ENCODE assay signal across 8 cellular contexts in the genomic region with DNA sequence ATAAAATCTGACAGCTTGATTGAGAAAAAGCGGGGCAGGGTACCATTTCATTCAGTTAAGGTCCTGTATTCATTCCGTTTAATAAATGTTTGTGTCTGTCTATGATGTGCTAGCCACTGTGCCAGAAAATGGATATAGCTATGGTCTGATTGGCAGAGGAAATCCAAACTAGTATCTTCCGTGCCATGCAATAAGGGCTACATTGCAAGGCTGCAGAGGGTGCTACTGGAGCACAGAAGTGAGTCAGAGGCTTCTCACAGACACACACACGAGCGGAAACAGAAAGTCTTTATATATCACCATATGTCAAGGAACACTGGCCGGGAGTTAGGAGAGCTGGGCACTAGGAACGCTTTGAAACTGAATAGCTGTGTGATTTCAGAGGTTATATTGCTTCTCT. TPM values are rescaled to one million over a fixed set of nuclear protein-coding genes. Genes with fewer than 3 reads are reported as not detected.
A peak's percentile ranks its signal among the peaks of the same experiment; 100 is the strongest.
DNase-seq lines count a peak whose midpoint lies in the region; ATAC-seq and TF ChIP-seq lines count a peak whose summit lies in the region.
"Not testable (repeated sequence)": the region's sequence is repeated elsewhere in the genome, so short reads cannot be mapped to it uniquely, and the experiment has no call there.

No MANE protein-coding gene starts in this region.

- intact Hi-C loops in Caco-2 (cut with micrococcal nuclease; ENCODE audit: unreplicated experiment): not testable (repeated sequence)

- H3K9me3 ChIP-seq in Caco-2; muscle layer of colon (ENCODE audit: low read length): not testable (repeated sequence)

- CTCF ChIA-PET in Caco-2 (lab: Charles Lee); RWPE1 (lab: Yijun Ruan, JAX): not testable (repeated sequence)

- POLR2A ChIA-PET in Caco-2 (lab: Charles Lee); RWPE1 (lab: Yijun Ruan, JAX; ENCODE audit: low non-redundant PET): not testable (repeated sequence)

- peak; percentile 58 for ATAC-seq in GM21529 (IDR thresholded peaks at IDR 0.05; ENCODE audit: unreplicated experiment)

- peak overlapping the region; percentile 71 for H3K4me3 ChIP-seq in Caco-2 (ENCODE audit: low read depth, low read length)
- peak overlapping the region; percentile 79 for H3K4me3 ChIP-seq in HL-60 (replicated peaks; ENCODE audit: insufficient read depth, low read length)
- H3K4me3 ChIP-seq in muscle layer of colon (ENCODE audit: low read depth in 1 of 2, low read length in 2 of 2): peak overlapping the region; percentile 57 to 87

- not testable (repeated sequence) for H3K9me3 Mint-ChIP-seq in Caco-2 (ENCODE audit: unreplicated experiment); activated naive CD4-positive, alpha-beta T cell treated with anti-CD3 and anti-CD28 coated beads, Interleukin-2, amount 50 U/mL, for 24 hours

- H3K36me3 Mint-ChIP-seq in Caco-2 (ENCODE audit: insufficient read depth, unreplicated experiment): peaks cover 11% of the 10 kb centered on the region
- H3K36me3 Mint-ChIP-seq in activated naive CD4-positive, alpha-beta T cell treated with anti-CD3 and anti-CD28 coated beads, Interleukin-2, amount 50 U/mL, for 24 hours: not testable (repeated sequence)

- not testable (repeated sequence) for H3K27me3 Mint-ChIP-seq in Caco-2 (ENCODE audit: insufficient read depth, unreplicated experiment); activated naive CD4-positive, alpha-beta T cell treated with anti-CD3 and anti-CD28 coated beads, Interleukin-2, amount 50 U/mL, for 24 hours

- H3K36me3 ChIP-seq in Caco-2 (ENCODE audit: control insufficient read depth, insufficient read depth, low read length); muscle layer of colon (ENCODE audit: insufficient read depth, low read length): not testable (repeated sequence)

- not testable (repeated sequence) for H3K4me1 ChIP-seq in Caco-2; muscle layer of colon (ENCODE audit: insufficient read depth, low read length)

- H3K27ac ChIP-seq in HL-60 (replicated peaks) (peak overlapping the region; percentile 86), RWPE1 (peak overlapping the region; percentile 96), muscle layer of colon (ENCODE audit: low read depth, low read length) (peak overlapping the region; percentile 80)

- DNase-seq in Caco-2 (peak in 1 of 2 experiments; percentile 45), HL-60 (ENCODE audit: low read depth in 1 of 2, low spot score in 1 of 2) (peak; percentile 13 to 72), fibroblast of the conjunctiva (ENCODE audit: low read depth) (peak; percentile 44)
- DNase-seq in RWPE1 (ENCODE audit: low spot score): not testable (repeated sequence)
- DNase-seq in stimulated activated CD8-positive, alpha-beta memory T cell treated with anti-CD3 and anti-CD28 coated beads, Interleukin-4, amount 100 ng/mL, for 48 hours: peak; percentile 54

- not testable (repeated sequence) for H3K27me3 ChIP-seq in Caco-2 (replicated peaks; ENCODE audit: control insufficient read depth, insufficient read depth, low read length); HL-60 (ENCODE audit: insufficient read depth, poor library complexity, severe bottlenecking); muscle layer of colon (ENCODE audit: control insufficient read depth in 1 of 2, insufficient read depth in 2 of 2, low read length in 2 of 2)

- H3K4me1 Mint-ChIP-seq in Caco-2 (ENCODE audit: low read depth, unreplicated experiment): peaks cover 16% of the 10 kb centered on the region
- not testable (repeated sequence) for H3K4me1 Mint-ChIP-seq in activated naive CD4-positive, alpha-beta T cell treated with anti-CD3 and anti-CD28 coated beads, Interleukin-2, amount 50 U/mL, for 24 hours

- peak in 1 of 2 experiments; percentile 20 for TF ChIP-seq CTCF in Caco-2 (IDR thresholded peaks at IDR 0.05; ENCODE audit: insufficient read depth in 1 of 2, low read depth in 1 of 2, low read length in 1 of 2, severe bottlenecking in 1 of 2, unreplicated experiment in 1 of 2)
- TF ChIP-seq CTCF in HL-60 (IDR thresholded peaks at IDR 0.05; ENCODE audit: insufficient read depth, low read length); RWPE1 (conservative IDR thresholded peaks at IDR 0.05; ENCODE audit: low read depth): not testable (repeated sequence)

- peak overlapping the region; percentile 85 for H3K4me3 Mint-ChIP-seq in Caco-2 (ENCODE audit: unreplicated experiment)
- peak overlapping the region; percentile 100 for H3K4me3 Mint-ChIP-seq in activated naive CD4-positive, alpha-beta T cell treated with anti-CD3 and anti-CD28 coated beads, Interleukin-2, amount 50 U/mL, for 24 hours

- peak overlapping the region; percentile 93 for H3K27ac Mint-ChIP-seq in Caco-2 (ENCODE audit: unreplicated experiment)
- peak overlapping the region; percentile 99 for H3K27ac Mint-ChIP-seq in activated naive CD4-positive, alpha-beta T cell treated with anti-CD3 and anti-CD28 coated beads, Interleukin-2, amount 50 U/mL, for 24 hours

- peak overlapping the region; percentile 90 for H3K9ac ChIP-seq in muscle layer of colon (ENCODE audit: low read length)

- BruUV-seq in Caco-2 (replicated peaks; lab: Mats Ljungman, UMichigan): not testable (repeated sequence)

RNA-seq across cellular contexts. Expression of a gene that starts 29.3 kb away (rescaled TPM):
- total RNA-seq in Caco-2 (2022): 20.7 and 26.1 TPM in 2 replicates
